In genomic region chr6:168090706-168091105, GRCh38 we compare ENCODE assay signal across 29 cellular contexts. TPM values are rescaled to one million over a fixed set of nuclear protein-coding genes. Genes with fewer than 3 reads are reported as not detected.
"Had no signal": no experiment of that assay in that cellular context is flagged by ENCODE, and none has a peak within 500 bp of the region (broad histone marks: within the 10 kb centered on the region; RNA-seq: fewer than 3 reads in every experiment).

No MANE protein-coding gene starts in this region.

- H3K9me3 ChIP-seq: gastrocnemius medialis, mucosa of descending colon, neutrophil, pancreas, prostate gland, right atrium auricular region, sigmoid colon, thyroid gland had no signal

- H3K9me3 Mint-ChIP-seq: mesothelial cell of epicardium, nephron progenitor cell had no signal

- H3K36me3 ChIP-seq: gastrocnemius medialis, neutrophil, pancreas, prostate gland, right atrium auricular region, sigmoid colon, thyroid gland had no signal

- DNase-seq: cerebellar nuclear complex; effector CD8-positive, alpha-beta T cell; endodermal cell; foreskin fibroblast; gastrocnemius medialis; head of caudate nucleus; mesenchymal stem cell; naive B cell; nephron progenitor cell; sigmoid colon; stimulated activated CD4-positive, alpha-beta T cell treated with anti-CD3 and anti-CD28 coated beads, Interleukin-2, amount 100 ng/mL, for 48 hours; stimulated activated naive CD4-positive, alpha-beta T cell; stimulated activated naive CD8-positive, alpha-beta T cell treated with anti-CD3 and anti-CD28 coated beads, Interleukin-15, amount 100 ng/mL, for 72 hours; thyroid gland; trophoblast cell had no signal

- H3K4me1 Mint-ChIP-seq: naive B cell; stimulated activated naive CD8-positive, alpha-beta T cell treated with anti-CD3 and anti-CD28 coated beads, Interleukin-15, amount 100 ng/mL, for 72 hours had no signal

- ATAC-seq: esophagus mucosa; gastrocnemius medialis; mucosa of descending colon; pancreas; stimulated activated naive CD8-positive, alpha-beta T cell treated with anti-CD3 and anti-CD28 coated beads, Interleukin-15, amount 100 ng/mL, for 72 hours had no signal

- FAIRE-seq: colon, keratinocyte, pancreas had no signal

- H3K4me3 ChIP-seq: gastrocnemius medialis, mucosa of descending colon, pancreas, prostate gland, right atrium auricular region, sigmoid colon, thyroid gland had no signal

- H3K27ac ChIP-seq: epithelial cell of prostate, gastrocnemius medialis, neutrophil, pancreas, prostate gland, right atrium auricular region, sigmoid colon, thyroid gland had no signal

- H3K4me3 Mint-ChIP-seq: endodermal cell; mesothelial cell of epicardium; naive B cell; nephron progenitor cell; stimulated activated naive CD8-positive, alpha-beta T cell treated with anti-CD3 and anti-CD28 coated beads, Interleukin-15, amount 100 ng/mL, for 72 hours had no signal

- H3K27ac Mint-ChIP-seq: endodermal cell, naive B cell, nephron progenitor cell had no signal

- H3K27me3 ChIP-seq: gastrocnemius medialis, neutrophil, pancreas, right atrium auricular region, sigmoid colon, thyroid gland had no signal

- H3K27me3 Mint-ChIP-seq: naive B cell; stimulated activated naive CD8-positive, alpha-beta T cell treated with anti-CD3 and anti-CD28 coated beads, Interleukin-15, amount 100 ng/mL, for 72 hours had no signal

- H3K36me3 Mint-ChIP-seq: mesothelial cell of epicardium, naive B cell had no signal

- H3K4me1 ChIP-seq: pancreas, prostate gland, thyroid gland had no signal

RNA-seq across cellular contexts. Expression of gene FRMD1, which starts 11.7 kb away (rescaled TPM):
- total RNA-seq: endodermal cell, esophagus mucosa, glomerular endothelial cell, lung microvascular endothelial cell, mesothelial cell of epicardium, pancreas, skeletal muscle tissue, temporal lobe had no signal
- polyA plus RNA-seq: keratinocyte had no signal
